ENCODE assay signal across 17 cellular contexts in genomic region chr7:66747385-66748126, GRCh38. TPM values are rescaled to one million over a fixed set of nuclear protein-coding genes. Genes with fewer than 3 reads are reported as not detected.
A peak's percentile ranks its signal among the peaks of the same experiment; 100 is the strongest.
DNase-seq lines count a peak whose midpoint lies in the region; ATAC-seq and TF ChIP-seq lines count a peak whose summit lies in the region.
"Had no signal": no experiment of that assay in that cellular context is flagged by ENCODE, and none has a peak within 500 bp of the region (broad histone marks: within the 10 kb centered on the region; RNA-seq: fewer than 3 reads in every experiment).

No MANE protein-coding gene starts in this region.

- H3K9me3 Mint-ChIP-seq in endodermal cell (no peaks in the 10 kb centered on the region), neural progenitor cell (no peaks in the 10 kb centered on the region), MCF 10A (ENCODE audit: unreplicated experiment) (no peaks in the 10 kb centered on the region)

- peaks cover 11 to 45% (median 20%) of the 10 kb centered on the region in 11 experiments; a peak in 17 of 22 replicates for H3K36me3 ChIP-seq in BLaER1 treated with 17β-estradiol and CSF1 and Interleukin-3, amounts not matched to agents 10 nM and 100 nM
- H3K36me3 ChIP-seq in HEK293 (ENCODE audit: control insufficient read depth in 2 of 2, insufficient read depth in 1 of 2, low read length in 2 of 2) (no peaks in the 10 kb centered on the region; a peak in 1 of 3 replicates), endodermal cell (ENCODE audit: control insufficient read depth, insufficient read depth, low read length) (peaks cover 35% of the 10 kb centered on the region), neural progenitor cell (no peaks in the 10 kb centered on the region)
- H3K36me3 ChIP-seq: prostate gland had no signal

- no peaks in the 10 kb centered on the region for H3K9me3 ChIP-seq in BLaER1 treated with 17β-estradiol and CSF1 and Interleukin-3, amounts not matched to agents 10 nM and 100 nM (replicated peaks in 1 of 11)
- no peaks in the 10 kb centered on the region for H3K9me3 ChIP-seq in HEK293 (ENCODE audit: control insufficient read depth, insufficient read depth, low read depth, low read length)
- H3K9me3 ChIP-seq in endodermal cell (ENCODE audit: control insufficient read depth, low read length): peaks cover 7% of the 10 kb centered on the region
- no peaks in the 10 kb centered on the region for H3K9me3 ChIP-seq in neural progenitor cell (ENCODE audit: low read depth)
- H3K9me3 ChIP-seq: prostate gland had no signal

- CTCF ChIA-PET in HEK293 (lab: Yijun Ruan, JAX) (interaction anchor here (0.6 kb wide), 1 partner anchor 20 kb away, joined by 3 read pairs; no protein-coding TSS in a partner anchor), MCF 10A (lab: Yijun Ruan, JAX) (interaction anchor here (0.7 kb wide), 1 partner anchor 23 kb away, joined by 3 read pairs; no protein-coding TSS in a partner anchor)

- no peaks in the 10 kb centered on the region for H3K27me3 ChIP-seq in BLaER1 treated with 17β-estradiol and CSF1 and Interleukin-3, amounts not matched to agents 10 nM and 100 nM
- H3K27me3 ChIP-seq in endodermal cell (ENCODE audit: control insufficient read depth, insufficient read depth, low read length, poor library complexity, severe bottlenecking) (no peaks in the 10 kb centered on the region), neural progenitor cell (no peaks in the 10 kb centered on the region)

- ATAC-seq in GM21515 (IDR thresholded peaks at IDR 0.05; ENCODE audit: unreplicated experiment) (no peak), GM18858 (IDR thresholded peaks at IDR 0.05; ENCODE audit: unreplicated experiment) (no peak)

- no peak overlapping the region for H3K4me3 Mint-ChIP-seq in endodermal cell
- H3K4me3 Mint-ChIP-seq in neural progenitor cell: no peak overlapping the region
- H3K4me3 Mint-ChIP-seq in MCF 10A (ENCODE audit: unreplicated experiment): no peak overlapping the region
- H3K4me3 Mint-ChIP-seq: activated naive CD8-positive, alpha-beta T cell had no signal

- BruUV-seq in MCF 10A (replicated peaks; lab: Mats Ljungman, UMichigan): no TSS peak

- H3F3A ChIP-seq in neural progenitor cell (ENCODE audit: low read depth): no peaks in the 10 kb centered on the region

- H3K9ac ChIP-seq in BLaER1 treated with 17β-estradiol and CSF1 and Interleukin-3, amounts not matched to agents 10 nM and 100 nM: peak overlapping the region in 1 of 11 experiments; percentile 6; a peak in 1 of 22 replicates
- H3K9ac ChIP-seq in endodermal cell (ENCODE audit: extremely low read depth, low read length, poor library complexity, severe bottlenecking): no peak overlapping the region
- H3K9ac ChIP-seq in neural progenitor cell: no peak overlapping the region

- H4K20me1 ChIP-seq in BLaER1 treated with 17β-estradiol and CSF1 and Interleukin-3, amounts not matched to agents 10 nM and 100 nM: peaks cover 51 to 100% (median 94%) of the 10 kb centered on the region in 11 experiments; a peak in 20 of 22 replicates
- H4K20me1 ChIP-seq in neural progenitor cell (ENCODE audit: low read depth): peaks cover 57% of the 10 kb centered on the region

- H3K4me2 ChIP-seq in BLaER1 treated with 17β-estradiol and CSF1 and Interleukin-3, amounts not matched to agents 10 nM and 100 nM: peak overlapping the region in 7 of 11 experiments; percentile 4 to 48 (median 28); a peak in 12 of 22 replicates
- peak overlapping the region; percentile 30 for H3K4me2 ChIP-seq in neural progenitor cell

- peak overlapping the region; percentile 30 for H3K27ac Mint-ChIP-seq in endodermal cell
- no peak overlapping the region for H3K27ac Mint-ChIP-seq in neural progenitor cell
- H3K27ac Mint-ChIP-seq in MCF 10A (ENCODE audit: low read depth, unreplicated experiment): no peak overlapping the region
- H3K27ac Mint-ChIP-seq: activated naive CD8-positive, alpha-beta T cell had no signal

- DNase-seq in endodermal cell: no peak
- DNase-seq in neural progenitor cell (ENCODE audit: low spot score): peak; percentile 38
- no peak for DNase-seq in MCF 10A (ENCODE audit: unreplicated experiment)
- DNase-seq in cortex of kidney (lab: John Stamatoyannopoulos, UW): no peak
- DNase-seq: activated CD4-positive, alpha-beta T cell treated with anti-CD3 and anti-CD28 coated beads for 48 hours; activated T-cell treated with anti-CD3 and anti-CD28 coated beads for 4 hours; DMS53; KBM-7; mesendoderm; NCI-H1694; Right ventricle myocardium superior had no signal

- H3K4me1 Mint-ChIP-seq in endodermal cell (peaks cover 11% of the 10 kb centered on the region), neural progenitor cell (peaks cover 11% of the 10 kb centered on the region), MCF 10A (ENCODE audit: insufficient read depth, unreplicated experiment) (peaks cover 7% of the 10 kb centered on the region)

- H3K27ac ChIP-seq in BLaER1 treated with 17β-estradiol and CSF1 and Interleukin-3, amounts not matched to agents 10 nM and 100 nM: no peak overlapping the region
- H3K27ac ChIP-seq in HEK293 (ENCODE audit: extremely low read depth, low read depth, low read length) (no peak overlapping the region), endodermal cell (ENCODE audit: low read depth, low read length) (no peak overlapping the region), neural progenitor cell (no peak overlapping the region)
- H3K27ac ChIP-seq: prostate gland had no signal

- H3K4me3 ChIP-seq in BLaER1 treated with 17β-estradiol and CSF1 and Interleukin-3, amounts not matched to agents 10 nM and 100 nM: no peak overlapping the region
- H3K4me3 ChIP-seq in HEK293 (ENCODE audit: low read depth, low read length): no peak overlapping the region
- H3K4me3 ChIP-seq in endodermal cell (ENCODE audit: low read length): no peak overlapping the region
- H3K4me3 ChIP-seq in neural progenitor cell: no peak overlapping the region
- H3K4me3 ChIP-seq: prostate gland had no signal

- H3K27me3 Mint-ChIP-seq in endodermal cell (ENCODE audit: insufficient read depth) (no peaks in the 10 kb centered on the region), neural progenitor cell (ENCODE audit: insufficient read depth, low read depth) (peaks cover 2% of the 10 kb centered on the region), MCF 10A (ENCODE audit: insufficient read depth, unreplicated experiment) (no peaks in the 10 kb centered on the region)
- H3K27me3 Mint-ChIP-seq: activated naive CD8-positive, alpha-beta T cell had no signal

- TF ChIP-seq CTCF in HEK293 (tag by site-specific recombination; IDR thresholded peaks at IDR 0.05) (no peak), endodermal cell (conservative IDR thresholded peaks at IDR 0.05) (no peak), neural progenitor cell (IDR thresholded peaks at IDR 0.05) (no peak), MCF 10A (IDR thresholded peaks at IDR 0.05; ENCODE audit: unreplicated experiment) (no peak)

- POLR2A ChIA-PET in HEK293 (lab: Yijun Ruan, JAX) (interaction anchor here (0.6 kb wide), 1 partner anchor 97 kb away, joined by 3 read pairs; no protein-coding TSS in a partner anchor), MCF 10A (lab: Yijun Ruan, JAX) (no interaction called here)

- H3K4me1 ChIP-seq in BLaER1 treated with 17β-estradiol and CSF1 and Interleukin-3, amounts not matched to agents 10 nM and 100 nM: peaks cover 17 to 30% (median 26%) of the 10 kb centered on the region in 10 experiments
- H3K4me1 ChIP-seq in HEK293 (ENCODE audit: control insufficient read depth, insufficient read depth, low read length): 0 out of 2 replicates have a peak, but pooled peaks cover 3% of the 10 kb centered on the region
- H3K4me1 ChIP-seq in endodermal cell (ENCODE audit: control insufficient read depth, insufficient read depth, low read length): peaks cover 4% of the 10 kb centered on the region
- peaks cover 11% of the 10 kb centered on the region for H3K4me1 ChIP-seq in neural progenitor cell
- H3K4me1 ChIP-seq: prostate gland had no signal

- peaks cover 95% of the 10 kb centered on the region for H3K79me2 ChIP-seq in neural progenitor cell (ENCODE audit: low read depth)

- peaks cover 40% of the 10 kb centered on the region for H3K36me3 Mint-ChIP-seq in endodermal cell (ENCODE audit: low read depth)
- H3K36me3 Mint-ChIP-seq in neural progenitor cell: peaks cover 2% of the 10 kb centered on the region
- peaks cover 54% of the 10 kb centered on the region for H3K36me3 Mint-ChIP-seq in MCF 10A (ENCODE audit: insufficient read depth, unreplicated experiment)

- WGBS in endodermal cell (ENCODE audit: insufficient coverage in 1 of 2, insufficient read length in 1 of 2), 2 experiments: 90 to 100% methylated on average over 3 to 4 of the region's 5 CpGs

- no peak overlapping the region for H2AFZ ChIP-seq in neural progenitor cell (replicated peaks)

- intact Hi-C loops in MCF 10A (cut with micrococcal nuclease): no loop called here

TF ChIP-seq in HEK293, 187 proteins besides CTCF, POLR2A, EP300 and RAD21:
- TF ChIP-seq ZEB2 (tag by site-specific recombination; IDR thresholded peaks at IDR 0.05) (0 out of 2 replicates have a peak, but pooled peaks have one; percentile 14), ZNF600 (tag by site-specific recombination; IDR thresholded peaks at IDR 0.05) (0 out of 2 replicates have a peak, but pooled peaks have one; percentile 36), ZNF37A (tag by site-specific recombination; IDR thresholded peaks at IDR 0.05) (no peak)

RNA-seq across cellular contexts. Expression of gene RABGEF1, which starts 7.0 kb away (rescaled TPM):
- total RNA-seq in endodermal cell (10 to 100 TPM; 22.7 to 26.7 TPM), neural progenitor cell (ENCODE audit: low replicate concordance) (26.5 and 36.5 TPM in 2 replicates), MCF 10A (2022) (49.5 and 57.4 TPM in 2 replicates)
- polyA plus RNA-seq in endodermal cell (2013, experiment 1 of 2): 18.2 TPM
- polyA plus RNA-seq in endodermal cell (2013, experiment 2 of 2): 18.5 TPM
